ENCODE assay signal across 21 cellular contexts in genomic region chr10:47450442-47450841, GRCh38. TPM values are rescaled to one million over a fixed set of nuclear protein-coding genes. Genes with fewer than 3 reads are reported as not detected.
DNase-seq lines count a peak whose midpoint lies in the region; ATAC-seq, FAIRE-seq and TF ChIP-seq lines count a peak whose summit lies in the region.
"Had no signal": no experiment of that assay in that cellular context is flagged by ENCODE, and none has a peak within 500 bp of the region (broad histone marks: within the 10 kb centered on the region; RNA-seq: fewer than 3 reads in every experiment).

No MANE protein-coding gene starts in this region.

- H3K4me1 Mint-ChIP-seq in chondrocyte (ENCODE audit: low read depth) (no peaks in the 10 kb centered on the region), HFFc6 (ENCODE audit: low read depth) (no peaks in the 10 kb centered on the region)

- H3K4me3 Mint-ChIP-seq in chondrocyte (ENCODE audit: unreplicated experiment), result no peak overlapping the region
- no peak overlapping the region for H3K4me3 Mint-ChIP-seq in HFFc6
- H3K4me3 Mint-ChIP-seq: CD4-positive, alpha-beta T cell; IgD-negative memory B cell had no signal

- no peaks in the 10 kb centered on the region for H3K27me3 ChIP-seq in small intestine (ENCODE audit: control insufficient read depth in 2 of 2, insufficient read depth in 2 of 2, low read length in 2 of 2)

- no peak overlapping the region for H3K27ac ChIP-seq in small intestine (ENCODE audit: low read depth in 1 of 2, low read length in 1 of 2)
- H3K27ac ChIP-seq: 22Rv1 had no signal

- peaks cover 5% of the 10 kb centered on the region for H3K36me3 Mint-ChIP-seq in chondrocyte (ENCODE audit: low read depth)
- peaks cover 6% of the 10 kb centered on the region for H3K36me3 Mint-ChIP-seq in HFFc6 (ENCODE audit: low read depth)
- H3K36me3 Mint-ChIP-seq: IgD-negative memory B cell had no signal

- 83 to 89% (median 87%) methylated on average over 2 of the region's 2 CpGs for WGBS in small intestine, 3 donors

- ATAC-seq in left lobe of liver, result no peak
- ATAC-seq in left cardiac atrium, result no peak
- ATAC-seq: HCT116 had no signal

- intact Hi-C loops in left cardiac atrium (cut with DNase I), result no loop called here

- no peaks in the 10 kb centered on the region for H3K9me3 ChIP-seq in small intestine (ENCODE audit: control insufficient read depth, low read depth)

- H3K27me3 Mint-ChIP-seq in chondrocyte (ENCODE audit: low read depth) (peaks cover 6% of the 10 kb centered on the region), HFFc6 (ENCODE audit: insufficient read depth) (peaks cover 16% of the 10 kb centered on the region)
- H3K27me3 Mint-ChIP-seq: CD4-positive, alpha-beta T cell had no signal

- DNase-seq in DMS53 (lab: John Stamatoyannopoulos, UW) (peak; percentile 38), DMS53 treated with DMSO at 0.1 percent for 48 hours (lab: John Stamatoyannopoulos, UW; ENCODE audit: unreplicated experiment) (no peak), AG20443 (ENCODE audit: low spot score) (peak; percentile 3), chondrocyte (ENCODE audit: low spot score) (peak; percentile 47), left lobe of liver (ENCODE audit: low spot score) (peak; percentile 10), small intestine (no peak), HFFc6 (no peak), left cardiac atrium (no peak)
- DNase-seq: AML-193; C1 segment of cervical spinal cord; CD4-positive, alpha-beta T cell; DMS153; GF-D8 had no signal

- H3K4me1 ChIP-seq in small intestine (ENCODE audit: control insufficient read depth in 2 of 2, insufficient read depth in 1 of 2, low read depth in 1 of 2, low read length in 1 of 2), result no peaks in the 10 kb centered on the region

- peaks cover 7% of the 10 kb centered on the region for H3K9me3 Mint-ChIP-seq in chondrocyte (ENCODE audit: low read depth)
- peaks cover 7% of the 10 kb centered on the region for H3K9me3 Mint-ChIP-seq in HFFc6

- H3K36me3 ChIP-seq in small intestine (ENCODE audit: control insufficient read depth in 2 of 2, insufficient read depth in 2 of 2, low read length in 2 of 2), result no peaks in the 10 kb centered on the region

- H3K4me3 ChIP-seq in small intestine (ENCODE audit: low read depth in 1 of 2, low read length in 2 of 2), result no peak overlapping the region

- no peak for FAIRE-seq in small intestine (lab: Jason Lieb, UNC)
- FAIRE-seq: D721Med, GM19239 had no signal

- TF ChIP-seq CTCF in chondrocyte (IDR thresholded peaks at IDR 0.05) (no peak), HFFc6 (IDR thresholded peaks at IDR 0.05) (no peak)

- H3K27ac Mint-ChIP-seq in chondrocyte (ENCODE audit: unreplicated experiment) (no peak overlapping the region), HFFc6 (no peak overlapping the region)
- H3K27ac Mint-ChIP-seq: CD4-positive, alpha-beta T cell; IgD-negative memory B cell had no signal

RNA-seq across cellular contexts. Expression of gene ANXA8, which starts 33.5 kb away (rescaled TPM):
- total RNA-seq in chondrocyte (0.27 to 0.77 TPM in 2 of 3 replicates, not detected in the other), left lobe of liver (1.7 TPM), left cardiac atrium (1 to 10 TPM; 4.1 to 7.0 TPM)
- polyA plus RNA-seq in small intestine, result 1 to 10 TPM in 1 of 3 donors, under 1 TPM in 2; 0.09 to 3.4 (median 0.81) TPM
- total RNA-seq in HFFc6 (2021; fragmentation: NEBNext Ultra II Directional; extraction: Animal tissue kit (Norgen Biotek cat#: 25700)), result 1 to 10 TPM in 1 of 6 experiments, under 1 TPM in 4, not detected in 1; 0.45 to 1.1 (median 0.53) TPM
- total RNA-seq: A673; CD4-positive, alpha-beta T cell; HT-29 had no signal
- polyA plus RNA-seq: IgD-negative memory B cell had no signal

RNA-seq across cellular contexts. Expression of gene FAM25G, which starts 41.1 kb away (rescaled TPM):
- total RNA-seq in chondrocyte (not detected in 3 replicates), left lobe of liver (not detected), left cardiac atrium (not detected)
- polyA plus RNA-seq in small intestine, result 100 to 1,000 TPM in 1 of 3 donors, 10 to 100 TPM in 1, not detected in 1; 46.7 to 272 TPM
- total RNA-seq in HFFc6 (2021; fragmentation: NEBNext Ultra II Directional; extraction: Animal tissue kit (Norgen Biotek cat#: 25700)), result not detected
- total RNA-seq: A673; CD4-positive, alpha-beta T cell; H4; HT-29 had no signal
- polyA plus RNA-seq: IgD-negative memory B cell had no signal

Comparison
In these comparisons a context has a peak if more than half of its experiments do, and no peak if none do; other contexts are left out.
1. DNase-seq: peak in DMS53 (single experiment), AG20443 (single experiment), chondrocyte (single experiment) and left lobe of liver (single experiment); none in DMS53 treated with DMSO at 0.1 percent for 48 hours (single experiment), small intestine (single experiment), HFFc6 (single experiment) and left cardiac atrium (single experiment).